Comparison of ENCODE assay signal across 19 cellular contexts in genomic region chr4:80208606-80209005, GRCh38. TPM values are rescaled to one million over a fixed set of nuclear protein-coding genes. Genes with fewer than 3 reads are reported as not detected.
DNase-seq lines count a peak whose midpoint lies in the region; ATAC-seq and TF ChIP-seq lines count a peak whose summit lies in the region.
"Had no signal": no experiment of that assay in that cellular context is flagged by ENCODE, and none has a peak within 500 bp of the region (broad histone marks: within the 10 kb centered on the region; RNA-seq: fewer than 3 reads in every experiment).

No MANE protein-coding gene starts in this region.

- peaks cover 6% of the 10 kb centered on the region for H3K4me1 ChIP-seq in DND-41 (ENCODE audit: insufficient read depth, low read length)
- H3K4me1 ChIP-seq in right lobe of liver = no peaks in the 10 kb centered on the region
- no peaks in the 10 kb centered on the region for H3K4me1 ChIP-seq in OCI-LY7 (ENCODE audit: insufficient read depth, low read length, poor library complexity, severe bottlenecking)
- H3K4me1 ChIP-seq: BE2C, Caco-2, HAP-1 had no signal

- H4K20me1 ChIP-seq in DND-41 (ENCODE audit: insufficient read depth, low read length) = no peaks in the 10 kb centered on the region
- H4K20me1 ChIP-seq in OCI-LY7 (ENCODE audit: insufficient read depth, low read length) = no peaks in the 10 kb centered on the region

- no peak overlapping the region for H3K4me2 ChIP-seq in DND-41 (ENCODE audit: insufficient read depth, low read length)
- H3K4me2 ChIP-seq in OCI-LY7 (ENCODE audit: low read length) = no peak overlapping the region

- H3K9me2 ChIP-seq in OCI-LY7 (ENCODE audit: insufficient read depth, low read length) = no peaks in the 10 kb centered on the region

- H3K36me3 ChIP-seq in DND-41 (ENCODE audit: insufficient read depth, low read length) (no peaks in the 10 kb centered on the region), right lobe of liver (no peaks in the 10 kb centered on the region), OCI-LY7 (ENCODE audit: insufficient read depth, low read length) (no peaks in the 10 kb centered on the region)
- H3K36me3 ChIP-seq: BE2C, HAP-1 had no signal

- H3K79me2 ChIP-seq in DND-41 (ENCODE audit: insufficient read depth, low read length) (no peaks in the 10 kb centered on the region), OCI-LY7 (ENCODE audit: insufficient read depth, low read depth, low read length) (no peaks in the 10 kb centered on the region)

- no TSS peak for BruUV-seq in OCI-LY7 (replicated peaks; lab: Mats Ljungman, UMichigan)

- WGBS in right lobe of liver (ENCODE audit: insufficient coverage, low coverage, low lambda C conversion rate, missing lambda C conversion rate) = 63% methylated on average over 3 of the region's 3 CpGs

- H3K36me3 Mint-ChIP-seq in CD4-positive, alpha-beta T cell (ENCODE audit: low read depth) = no peaks in the 10 kb centered on the region
- H3K36me3 Mint-ChIP-seq in glutamatergic neuron (ENCODE audit: unreplicated experiment) = peaks cover 7% of the 10 kb centered on the region
- H3K36me3 Mint-ChIP-seq: CD4-positive, CD25-positive, alpha-beta regulatory T cell had no signal

- CTCF ChIA-PET in CD4-positive, alpha-beta T cell (lab: Charles Lee) = interaction anchor here (1.4 kb wide), 1 partner anchor 25 kb away, joined by 3 read pairs; no protein-coding TSS in a partner anchor
- CTCF ChIA-PET in OCI-LY7 (lab: Charles Lee; ENCODE audit: unreplicated experiment) = no interaction called here

- no peak overlapping the region for H3K27ac Mint-ChIP-seq in CD4-positive, alpha-beta T cell
- H3K27ac Mint-ChIP-seq in glutamatergic neuron (ENCODE audit: unreplicated experiment) = peak overlapping the region; percentile 31

- DNase-seq in CD4-positive, alpha-beta T cell = no peak
- DNase-seq in DND-41 = no peak
- DNase-seq in NCI-H1694 treated with DMSO at 0.1 percent for 48 hours (lab: John Stamatoyannopoulos, UW) = peak; percentile 47
- DNase-seq in glutamatergic neuron = no peak
- no peak for DNase-seq in pons (ENCODE audit: low spot score)
- no peak for DNase-seq in right lobe of liver
- no peak for DNase-seq in OCI-LY7 (ENCODE audit: low spot score)
- DNase-seq in NCI-H748 treated with DMSO at 0.1 percent for 48 hours (lab: John Stamatoyannopoulos, UW) = no peak
- DNase-seq: ACHN; BE2C; C1 segment of cervical spinal cord; Caco-2; CD4-positive, CD25-positive, alpha-beta regulatory T cell; DMS79 treated with DMSO at 0.1 percent for 48 hours; EL; GM23248 had no signal

- no peaks in the 10 kb centered on the region for H3K27me3 ChIP-seq in CD4-positive, alpha-beta T cell (ENCODE audit: control insufficient read depth, insufficient read depth, low read length)
- H3K27me3 ChIP-seq in DND-41 (ENCODE audit: insufficient read depth, low read length, poor library complexity) (no peaks in the 10 kb centered on the region), right lobe of liver (no peaks in the 10 kb centered on the region)
- H3K27me3 ChIP-seq: BE2C had no signal

- no peak for ATAC-seq in CD4-positive, alpha-beta T cell (ENCODE audit: poor library complexity)
- ATAC-seq in DND-41 (ENCODE audit: insufficient read depth, low read depth) (no peak), right lobe of liver (no peak)
- ATAC-seq: GM12878, HepG2 had no signal

- no peak for TF ChIP-seq CTCF in CD4-positive, alpha-beta T cell (IDR thresholded peaks at IDR 0.05)
- TF ChIP-seq CTCF in DND-41 (IDR thresholded peaks at IDR 0.05; ENCODE audit: borderline replicate concordance, extremely low read depth, low read length, poor library complexity, severe bottlenecking) (no peak), glutamatergic neuron (IDR thresholded peaks at IDR 0.05; ENCODE audit: partially characterized antibody, unreplicated experiment) (no peak), right lobe of liver (IDR thresholded peaks at IDR 0.05) (no peak), OCI-LY7 (conservative IDR thresholded peaks at IDR 0.05; ENCODE audit: low read length) (no peak)

- H3K4me1 Mint-ChIP-seq in CD4-positive, alpha-beta T cell (ENCODE audit: low read depth) = peaks cover under 1% of the 10 kb centered on the region
- H3K4me1 Mint-ChIP-seq in glutamatergic neuron (ENCODE audit: low read depth, unreplicated experiment) = peaks cover 9% of the 10 kb centered on the region

- H3K27me3 Mint-ChIP-seq in CD4-positive, alpha-beta T cell = peaks cover 13% of the 10 kb centered on the region
- peaks cover 10% of the 10 kb centered on the region for H3K27me3 Mint-ChIP-seq in glutamatergic neuron (ENCODE audit: unreplicated experiment)

- no peaks in the 10 kb centered on the region for H3K9me3 ChIP-seq in CD4-positive, alpha-beta T cell (ENCODE audit: control insufficient read depth, low read length)
- H3K9me3 ChIP-seq in DND-41 (ENCODE audit: insufficient read depth, low read length, severe bottlenecking) = no peaks in the 10 kb centered on the region
- H3K9me3 ChIP-seq in right lobe of liver = no peaks in the 10 kb centered on the region
- H3K9me3 ChIP-seq in OCI-LY7 (ENCODE audit: low read length) = no peaks in the 10 kb centered on the region
- H3K9me3 ChIP-seq: BE2C, Caco-2, HAP-1 had no signal

- no peak for TF ChIP-seq POLR2A in right lobe of liver (IDR thresholded peaks at IDR 0.05)

- H3K27ac ChIP-seq in CD4-positive, alpha-beta T cell (ENCODE audit: low read depth, low read length) = no peak overlapping the region
- H3K27ac ChIP-seq in DND-41 (ENCODE audit: low read length) (no peak overlapping the region), right lobe of liver (no peak overlapping the region), OCI-LY7 (ENCODE audit: low read depth, low read length, poor library complexity, severe bottlenecking) (no peak overlapping the region)
- H3K27ac ChIP-seq: GM23248 had no signal

- no peak overlapping the region for H3K9ac ChIP-seq in DND-41 (ENCODE audit: low read depth, low read length)
- H3K9ac ChIP-seq: GM23248 had no signal

- H2AFZ ChIP-seq in DND-41 (ENCODE audit: low read depth, low read length) (peak overlapping the region; percentile 39; the same call in 1 of the 2 replicates), OCI-LY7 (ENCODE audit: low read length) (no peak overlapping the region)
- H2AFZ ChIP-seq: GM23248 had no signal

- H3K4me3 Mint-ChIP-seq in CD4-positive, alpha-beta T cell = peak overlapping the region; percentile 39
- peak overlapping the region; percentile 61 for H3K4me3 Mint-ChIP-seq in glutamatergic neuron (ENCODE audit: unreplicated experiment)

- no peaks in the 10 kb centered on the region for H3K9me3 Mint-ChIP-seq in CD4-positive, alpha-beta T cell
- H3K9me3 Mint-ChIP-seq in glutamatergic neuron (ENCODE audit: unreplicated experiment) = peaks cover 10% of the 10 kb centered on the region
- H3K9me3 Mint-ChIP-seq: CD4-positive, CD25-positive, alpha-beta regulatory T cell had no signal

- intact Hi-C loops in CD4-positive, alpha-beta T cell (cut with DNase I, micrococcal nuclease) = loop anchor here (5.0 to 10.0 kb wide), 2 partner anchors 846 to 1266 kb away; no protein-coding TSS in a partner anchor
- intact Hi-C loops in right lobe of liver (cut with DNase I) (no loop called here), OCI-LY7 (cut with micrococcal nuclease; ENCODE audit: unreplicated experiment) (no loop called here)

- POLR2A ChIA-PET in CD4-positive, alpha-beta T cell (lab: Charles Lee) = no interaction called here
- POLR2A ChIA-PET in OCI-LY7 (lab: Charles Lee) = no interaction called here

- H3K4me3 ChIP-seq in DND-41 (ENCODE audit: low read depth in 1 of 2, low read length in 2 of 2) = no peak overlapping the region
- no peak overlapping the region for H3K4me3 ChIP-seq in right lobe of liver
- H3K4me3 ChIP-seq in OCI-LY7 (ENCODE audit: low read depth, low read length, poor library complexity, severe bottlenecking) = no peak overlapping the region
- H3K4me3 ChIP-seq: GM12878, GM23248, HAP-1 had no signal

RNA-seq across cellular contexts. Expression of gene PRDM8, which starts 11.3 kb away (rescaled TPM):
- 1 to 10 TPM; 4.2 to 5.1 TPM for total RNA-seq in CD4-positive, alpha-beta T cell
- total RNA-seq in glutamatergic neuron (ENCODE audit: unreplicated experiment) = 16.6 TPM
- total RNA-seq in right lobe of liver = under 1 TPM in 5 of 6 experiments, not detected in 1; 0.07 to 0.37 (median 0.12) TPM
- not detected in 2 replicates for total RNA-seq in OCI-LY7 (2014; rRNA removed; shearing (Covaris generic))
- total RNA-seq in OCI-LY7 (2022) = not detected in 2 replicates
- total RNA-seq: Caco-2, HepG2 had no signal

RNA-seq across cellular contexts. Expression of gene FGF5, which starts 57.9 kb away (rescaled TPM):
- under 1 TPM; 0.05 to 0.06 TPM for total RNA-seq in CD4-positive, alpha-beta T cell
- total RNA-seq in glutamatergic neuron (ENCODE audit: unreplicated experiment) = not detected
- not detected for total RNA-seq in right lobe of liver
- total RNA-seq in OCI-LY7 (2014; rRNA removed; shearing (Covaris generic)) = not detected in 2 replicates
- total RNA-seq in OCI-LY7 (2022) = 0.06 and 0.07 TPM in 2 replicates
- total RNA-seq: Caco-2; CD4-positive, CD25-positive, alpha-beta regulatory T cell; HepG2 had no signal

Comparison
In these comparisons a context has a peak if more than half of its experiments do, and no peak if none do; other contexts are left out.
1. intact Hi-C loops: an anchor here in CD4-positive, alpha-beta T cell (5.0 to 10.0 kb wide); none called in right lobe of liver and OCI-LY7.